Comparison of ENCODE assay signal across 17 cellular contexts in the genomic region with DNA sequence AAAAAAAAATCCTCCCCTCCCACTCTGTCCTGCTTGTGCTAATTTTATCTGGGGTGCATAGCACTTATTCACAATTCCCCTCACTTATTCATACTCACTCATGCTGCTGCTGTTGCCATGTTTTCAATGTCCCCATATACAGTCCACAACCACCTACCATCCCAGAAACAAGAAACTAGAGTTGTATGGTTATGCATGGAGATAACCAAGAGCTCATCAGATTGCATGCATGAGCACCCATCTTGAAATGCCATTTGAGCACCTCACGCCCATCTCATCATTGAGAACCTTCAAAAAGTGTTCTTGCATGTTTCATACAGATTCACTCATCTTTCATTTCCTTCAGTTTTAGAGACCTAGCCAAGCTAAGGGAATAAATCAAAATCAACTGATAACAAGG.
DNase-seq lines count a peak whose midpoint lies in the region; ATAC-seq, FAIRE-seq and TF ChIP-seq lines count a peak whose summit lies in the region.
"Had no signal": no experiment of that assay in that cellular context is flagged by ENCODE, and none has a peak within 500 bp of the region (broad histone marks: within the 10 kb centered on the region; RNA-seq: fewer than 3 reads in every experiment).

No MANE protein-coding gene starts in this region.

- no peak overlapping the region for H3K4me3 ChIP-seq in GM12865 (ENCODE audit: low read depth, low read length)
- H3K4me3 ChIP-seq: A549, GM23338 had no signal

- H3K27me3 Mint-ChIP-seq in stimulated activated memory B cell treated with anti-CD40 and anti-IgM and Interleukin-4, amounts not matched to agents 10 μg/mL and 1 μg/mL and 100 μg/mL, for 72 hours = no peaks in the 10 kb centered on the region
- H3K27me3 Mint-ChIP-seq: CD4-positive, alpha-beta T cell had no signal

- no peaks in the 10 kb centered on the region for H3K36me3 Mint-ChIP-seq in stimulated activated memory B cell treated with anti-CD40 and anti-IgM and Interleukin-4, amounts not matched to agents 10 μg/mL and 1 μg/mL and 100 μg/mL, for 72 hours

- DNase-seq in GM12865 (ENCODE audit: low read depth) (peak; percentile 38), GM19239 (ENCODE audit: insufficient read length, low spot score) (no peak), inferior parietal cortex (ENCODE audit: extremely low spot score) (no peak), activated T-cell treated with anti-CD3 and anti-CD28 coated beads for 4 hours (no peak)
- DNase-seq: AML-193; Caco-2; CD4-positive, alpha-beta T cell; H7; HFFc6 had no signal

- ATAC-seq in HG02885 (IDR thresholded peaks at IDR 0.05; ENCODE audit: poor library complexity, unreplicated experiment) (peak; percentile 43), GM18861 (IDR thresholded peaks at IDR 0.05; ENCODE audit: unreplicated experiment) (no peak)
- ATAC-seq in stimulated activated memory B cell treated with anti-CD40 and anti-IgM and Interleukin-4, amounts not matched to agents 10 μg/mL and 1 μg/mL and 100 μg/mL, for 72 hours = peak; percentile 73
- ATAC-seq: A549, GM23338, HCT116 had no signal

- H3K27ac Mint-ChIP-seq in stimulated activated memory B cell treated with anti-CD40 and anti-IgM and Interleukin-4, amounts not matched to agents 10 μg/mL and 1 μg/mL and 100 μg/mL, for 72 hours = peak overlapping the region; percentile 16
- H3K27ac Mint-ChIP-seq: CD4-positive, alpha-beta T cell; GM23338; HFFc6 had no signal

- H3K4me3 Mint-ChIP-seq in stimulated activated memory B cell treated with anti-CD40 and anti-IgM and Interleukin-4, amounts not matched to agents 10 μg/mL and 1 μg/mL and 100 μg/mL, for 72 hours = no peak overlapping the region
- H3K4me3 Mint-ChIP-seq: CD4-positive, alpha-beta T cell; GM23338; HFFc6 had no signal

- TF ChIP-seq CTCF in GM12865 (IDR thresholded peaks at IDR 0.05; ENCODE audit: insufficient read depth, low read depth, low read length, missing control alignments) = no peak

- peaks cover 10% of the 10 kb centered on the region for H3K4me1 Mint-ChIP-seq in stimulated activated memory B cell treated with anti-CD40 and anti-IgM and Interleukin-4, amounts not matched to agents 10 μg/mL and 1 μg/mL and 100 μg/mL, for 72 hours
- H3K4me1 Mint-ChIP-seq: GM23338 had no signal

- peak; percentile 44 for FAIRE-seq in GM19239 (lab: Jason Lieb, UNC)
- FAIRE-seq: A549, D721Med, G401.6 had no signal

- H3K9me3 Mint-ChIP-seq in stimulated activated memory B cell treated with anti-CD40 and anti-IgM and Interleukin-4, amounts not matched to agents 10 μg/mL and 1 μg/mL and 100 μg/mL, for 72 hours = peaks cover 3% of the 10 kb centered on the region
- H3K9me3 Mint-ChIP-seq: CD4-positive, alpha-beta T cell; GM23338; HFFc6 had no signal
